In the genomic region with DNA sequence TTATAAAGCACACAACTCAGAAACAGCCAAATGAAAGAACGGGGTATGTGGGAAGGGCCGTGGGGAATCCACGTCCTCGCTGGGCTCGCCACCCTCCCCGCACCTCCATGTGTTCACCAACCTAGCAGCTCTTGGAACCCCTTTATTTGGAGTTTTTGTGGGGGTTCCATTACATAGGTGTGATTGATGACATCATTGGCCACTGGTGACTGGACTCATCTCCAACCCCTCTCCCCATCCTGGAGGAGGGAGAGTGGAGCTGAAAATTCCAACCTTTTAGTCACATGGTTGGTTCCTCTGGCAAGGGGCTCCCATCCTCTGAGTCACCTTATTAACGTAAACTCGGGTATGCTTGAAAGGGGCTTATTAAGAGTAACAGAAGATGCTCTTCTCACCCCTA, we compare ENCODE assay signal across 34 cellular contexts.
"Had no signal": no experiment of that assay in that cellular context is flagged by ENCODE, and none has a peak within 500 bp of the region (broad histone marks: within the 10 kb centered on the region; RNA-seq: fewer than 3 reads in every experiment).

No MANE protein-coding gene starts in this region.

- FAIRE-seq: astrocyte, bronchial epithelial cell had no signal

- ATAC-seq: activated naive CD4-positive, alpha-beta T cell treated with anti-CD3 and anti-CD28 coated beads, Interleukin-2, amount 50 U/mL, for 72 hours; activated naive CD8-positive, alpha-beta T cell treated with anti-CD3 and anti-CD28 coated beads, Interleukin-2, amount 50 U/mL, for 24 hours; activated T-cell treated with anti-CD3 and anti-CD28 coated beads, Interleukin-2, amount 50 U/mL, for 4 hours; activated T-cell treated with anti-CD3 and anti-CD28 coated beads, Interleukin-2, amount 50 U/mL, for 72 hours; activated T-helper 17 cell treated with anti-CD3 and anti-CD28 coated beads, Interleukin-2, amount 50 U/mL, for 72 hours; body of pancreas had no signal

- H3K36me3 ChIP-seq: adrenal gland, ascending aorta, brain microvascular endothelial cell, breast epithelium, cardiac muscle cell had no signal

- H3K27me3 ChIP-seq: adrenal gland, ascending aorta, body of pancreas, brain microvascular endothelial cell, breast epithelium, cardiac muscle cell had no signal

- H3K4me3 ChIP-seq: adrenal gland, ascending aorta, body of pancreas, breast epithelium, cardiac muscle cell had no signal

- DNase-seq: activated effector memory CD4-positive, alpha-beta T cell treated with anti-CD3 and anti-CD28 coated beads, Interleukin-2, amount 50 U/mL, for 16 hours; activated effector memory CD4-positive, alpha-beta T cell treated with Interleukin-2 at 50 U/mL for 16 hours; activated gamma-delta T cell; activated gamma-delta T cell treated with Interleukin-2 at 50 U/mL for 16 hours; activated naive CD4-positive, alpha-beta T cell; activated naive CD4-positive, alpha-beta T cell treated with anti-CD3 and anti-CD28 coated beads for 36 hours; activated naive CD4-positive, alpha-beta T cell treated with anti-CD3 and anti-CD28 coated beads, Interleukin-2, amount 10 ng/mL, durations not matched to agents 7 days and 5 days; activated naive CD4-positive, alpha-beta T cell treated with anti-CD3 and anti-CD28 coated beads, Interleukin-2, amount 50 U/mL, for 16 hours; activated naive CD4-positive, alpha-beta T cell treated with Interleukin-2 at 50 U/mL for 16 hours; activated naive CD8-positive, alpha-beta T cell treated with anti-CD3 and anti-CD28 coated beads for 36 hours; activated naive CD8-positive, alpha-beta T cell treated with anti-CD3 and anti-CD28 coated beads, Interleukin-2, amount 10 ng/mL, durations not matched to agents 7 days and 5 days; activated naive CD8-positive, alpha-beta T cell treated with anti-CD3 and anti-CD28 coated beads, Interleukin-2, amount 50 U/mL, for 24 hours; activated T-cell treated with anti-CD3 and anti-CD28 coated beads, Interleukin-2, amount 50 U/mL, for 1 hour; activated T-cell treated with anti-CD3 and anti-CD28 coated beads, Interleukin-2, amount 50 U/mL, for 24 hours; activated T-cell treated with anti-CD3 and anti-CD28 coated beads, Interleukin-2, amount 50 U/mL, for 4 hours; activated T-cell treated with anti-CD3 and anti-CD28 coated beads, Interleukin-2, amount 50 U/mL, for 48 hours; activated T-cell treated with anti-CD3 and anti-CD28 coated beads, Interleukin-2, amount 50 U/mL, for 72 hours; adrenal gland; amniotic stem cell; amygdala; anterior cingulate cortex; aorta; body of pancreas; brain microvascular endothelial cell; caudate nucleus; central memory CD4-positive, alpha-beta T cell; cerebellar nuclear complex had no signal

- H3K4me1 ChIP-seq: adrenal gland, ascending aorta, body of pancreas, breast epithelium had no signal

- H3K27ac ChIP-seq: adrenal gland, ascending aorta, body of pancreas, brain microvascular endothelial cell, breast epithelium, cardiac muscle cell had no signal

- H3K9me3 ChIP-seq: adrenal gland, ascending aorta, body of pancreas, breast epithelium had no signal
